Comparison of ENCODE assay signal across 9 cellular contexts in genomic region chr1:35451125-35451528, GRCh38.
DNase-seq lines count a peak whose midpoint lies in the region; ATAC-seq and TF ChIP-seq lines count a peak whose summit lies in the region.
"Had no signal": no experiment of that assay in that cellular context is flagged by ENCODE, and none has a peak within 500 bp of the region (broad histone marks: within the 10 kb centered on the region; RNA-seq: fewer than 3 reads in every experiment).

No MANE protein-coding gene starts in this region.

- BruUV-seq in Caco-2 (replicated peaks; lab: Mats Ljungman, UMichigan): no TSS peak

- TF ChIP-seq CTCF in Caco-2 (IDR thresholded peaks at IDR 0.05; ENCODE audit: insufficient read depth in 1 of 2, low read depth in 1 of 2, low read length in 1 of 2, severe bottlenecking in 1 of 2, unreplicated experiment in 1 of 2) (peak; percentile 69 to 72), epithelial cell of esophagus (IDR thresholded peaks at IDR 0.05; ENCODE audit: insufficient read depth, low read depth, low read length, missing control alignments) (peak; percentile 95)

- H3K4me3 ChIP-seq in Caco-2 (ENCODE audit: low read depth, low read length): no peak overlapping the region
- no peak overlapping the region for H3K4me3 ChIP-seq in epithelial cell of esophagus (ENCODE audit: low read length)

- H3K9me3 ChIP-seq in Caco-2: no peaks in the 10 kb centered on the region

- H3K4me3 Mint-ChIP-seq in Caco-2 (ENCODE audit: unreplicated experiment): no peak overlapping the region
- no peak overlapping the region for H3K4me3 Mint-ChIP-seq in naive B cell
- H3K4me3 Mint-ChIP-seq: dendritic cell treated with granulocyte-macrophage colony-stimulating factor and Interleukin-4, amounts not matched to agents 40 ng/mL and 50 ng/mL, for 4 days had no signal

- H3K9me3 Mint-ChIP-seq in Caco-2 (ENCODE audit: unreplicated experiment): no peaks in the 10 kb centered on the region
- H3K9me3 Mint-ChIP-seq in naive B cell: no peaks in the 10 kb centered on the region
- H3K9me3 Mint-ChIP-seq: dendritic cell treated with granulocyte-macrophage colony-stimulating factor and Interleukin-4, amounts not matched to agents 40 ng/mL and 50 ng/mL, for 4 days had no signal

- ATAC-seq in HG02798 (IDR thresholded peaks at IDR 0.05; ENCODE audit: poor library complexity, unreplicated experiment) (peak; percentile 60), naive B cell (ENCODE audit: low read depth in 2 of 2) (peak; percentile 70 to 81), GM21381 (IDR thresholded peaks at IDR 0.05; ENCODE audit: unreplicated experiment) (no peak)

- peak; percentile 63 to 69 for DNase-seq in Caco-2
- DNase-seq in NOMO-1 treated with DMSO at 0.1 percent for 48 hours (lab: John Stamatoyannopoulos, UW; ENCODE audit: unreplicated experiment): peak; percentile 66
- DNase-seq in activated CD8-positive, alpha-beta memory T cell treated with anti-CD3 and anti-CD28 coated beads, Interleukin-2, amount 50 U/mL, for 24 hours (ENCODE audit: extremely low read depth): peak; percentile 50
- peak; percentile 78 for DNase-seq in epithelial cell of esophagus (ENCODE audit: low read depth)
- DNase-seq in naive B cell: peak; percentile 42
- peak; percentile 59 to 66 for DNase-seq in stimulated activated CD8-positive, alpha-beta memory T cell treated with anti-CD3 and anti-CD28 coated beads, Interleukin-7, amount 100 ng/mL, for 4 hours (ENCODE audit: low read depth in 2 of 2)

- POLR2A ChIA-PET in Caco-2 (lab: Charles Lee): no interaction called here

- H3K27ac Mint-ChIP-seq in Caco-2 (ENCODE audit: unreplicated experiment) (no peak overlapping the region), naive B cell (peak overlapping the region in 1 of 6 donors; percentile 12)
- H3K27ac Mint-ChIP-seq: dendritic cell treated with granulocyte-macrophage colony-stimulating factor and Interleukin-4, amounts not matched to agents 40 ng/mL and 50 ng/mL, for 4 days had no signal

- no peaks in the 10 kb centered on the region for H3K27me3 Mint-ChIP-seq in Caco-2 (ENCODE audit: insufficient read depth, unreplicated experiment)
- H3K27me3 Mint-ChIP-seq in naive B cell: no peaks in the 10 kb centered on the region
- H3K27me3 Mint-ChIP-seq: dendritic cell treated with granulocyte-macrophage colony-stimulating factor and Interleukin-4, amounts not matched to agents 40 ng/mL and 50 ng/mL, for 4 days had no signal

- peaks cover 14% of the 10 kb centered on the region for H3K36me3 Mint-ChIP-seq in Caco-2 (ENCODE audit: insufficient read depth, unreplicated experiment)
- H3K36me3 Mint-ChIP-seq in naive B cell: peaks cover 7% of the 10 kb centered on the region in 2 donors

- intact Hi-C loops in Caco-2 (cut with micrococcal nuclease; ENCODE audit: unreplicated experiment): loop anchor here (1.0 kb wide), 2 partner anchors 94 to 113 kb away; no protein-coding TSS in a partner anchor

- H3K36me3 ChIP-seq in Caco-2 (ENCODE audit: control insufficient read depth, insufficient read depth, low read length): no peaks in the 10 kb centered on the region; the same call in 1 of the 2 replicates

- H3K4me1 Mint-ChIP-seq in Caco-2 (ENCODE audit: low read depth, unreplicated experiment): no peaks in the 10 kb centered on the region
- H3K4me1 Mint-ChIP-seq in naive B cell: peaks cover 0 to 5% (median 2%) of the 10 kb centered on the region in 3 donors

- H3K4me1 ChIP-seq in Caco-2: no peaks in the 10 kb centered on the region

- no peaks in the 10 kb centered on the region for H3K27me3 ChIP-seq in Caco-2 (replicated peaks; ENCODE audit: control insufficient read depth, insufficient read depth, low read length)

- CTCF ChIA-PET in Caco-2 (lab: Charles Lee): interaction anchor here (0.6 to 2.0 kb wide), 6 partner anchors 12 to 331 kb away, joined by 3 to 24 read pairs (median 4); partner anchors contain the start of gene NCDN
